In genomic region chr3:172326993-172327392, GRCh38 we compare ENCODE assay signal across 8 cellular contexts.
"Had no signal": no experiment of that assay in that cellular context is flagged by ENCODE, and none has a peak within 500 bp of the region (broad histone marks: within the 10 kb centered on the region; RNA-seq: fewer than 3 reads in every experiment).

No MANE protein-coding gene starts in this region.

- FAIRE-seq: H1, H54, HTR-8/SVneo had no signal

- H3K27me3 Mint-ChIP-seq: IgD-negative memory B cell had no signal

- H3K4me3 ChIP-seq: GM23338 had no signal

- H3K4me3 Mint-ChIP-seq: GM23338, H9, IgD-negative memory B cell had no signal

- ATAC-seq: GM23338 had no signal

- H3K9me3 Mint-ChIP-seq: GM23338, H9, IgD-negative memory B cell had no signal

- H3K4me2 ChIP-seq: GM23338 had no signal

- H3K27ac Mint-ChIP-seq: GM23338, IgD-negative memory B cell had no signal

- H2AFZ ChIP-seq: GM23338 had no signal

- H3K4me1 Mint-ChIP-seq: GM23338, H9, IgD-negative memory B cell had no signal

- DNase-seq: H9, HCEC 1CT, KBM-7 had no signal
